ENCODE assay signal across 8 cellular contexts in genomic region chr14:33876274-33876673, GRCh38.
"Had no signal": no experiment of that assay in that cellular context is flagged by ENCODE, and none has a peak within 500 bp of the region (broad histone marks: within the 10 kb centered on the region; RNA-seq: fewer than 3 reads in every experiment).

No MANE protein-coding gene starts in this region.

- FAIRE-seq: HTR-8/SVneo had no signal

- H3K27ac Mint-ChIP-seq: IgD-negative memory B cell had no signal

- H3K4me3 Mint-ChIP-seq: IgD-negative memory B cell had no signal

- H3K9ac ChIP-seq: GM23248 had no signal

- H3K4me3 ChIP-seq: GM23248, HAP-1 had no signal

- H3K27me3 Mint-ChIP-seq: IgD-negative memory B cell had no signal

- H3K36me3 Mint-ChIP-seq: IgD-negative memory B cell had no signal

- H3K4me1 Mint-ChIP-seq: IgD-negative memory B cell had no signal

- H3K36me3 ChIP-seq: HAP-1 had no signal

- ATAC-seq: HCT116 had no signal

- H2AFZ ChIP-seq: GM23248 had no signal

- H3K27ac ChIP-seq: GM23248 had no signal

- DNase-seq: GM23248, GOT3, H7, KG1 had no signal

- H3K9me3 ChIP-seq: HAP-1 had no signal
